Comparison of ENCODE assay signal across 19 cellular contexts in the genomic region with DNA sequence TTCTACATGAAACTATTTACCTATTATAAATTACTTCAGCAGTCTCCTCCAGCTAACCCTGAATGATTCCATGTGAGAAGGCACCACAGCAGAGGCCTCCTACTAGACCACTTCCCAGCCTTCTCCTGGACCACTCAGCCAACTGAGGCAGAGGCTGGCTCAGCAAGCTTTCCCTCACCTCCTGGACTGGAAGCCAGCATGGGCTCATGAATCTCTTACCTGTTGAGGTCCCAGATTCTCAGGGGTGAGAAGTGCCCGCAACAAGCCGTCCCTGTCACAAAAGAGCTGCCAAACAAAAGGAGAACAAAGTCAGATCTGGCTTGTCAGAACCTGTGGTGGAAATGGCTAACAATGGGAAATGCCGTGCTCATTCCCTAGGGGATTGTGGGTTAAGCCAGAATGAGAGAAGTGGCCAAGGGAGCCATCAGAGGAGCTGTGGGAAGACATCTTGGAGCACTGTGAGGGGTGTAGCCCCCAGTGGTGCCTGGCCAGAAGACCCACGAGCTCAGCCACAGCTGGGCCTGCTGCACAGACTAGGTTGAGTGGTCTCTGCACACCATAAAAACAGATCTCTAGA. TPM values are rescaled to one million over a fixed set of nuclear protein-coding genes. Genes with fewer than 3 reads are reported as not detected.
DNase-seq lines count a peak whose midpoint lies in the region; ATAC-seq and TF ChIP-seq lines count a peak whose summit lies in the region.
"Had no signal": no experiment of that assay in that cellular context is flagged by ENCODE, and none has a peak within 500 bp of the region (broad histone marks: within the 10 kb centered on the region; RNA-seq: fewer than 3 reads in every experiment).

No MANE protein-coding gene starts in this region.

- H3K4me3 ChIP-seq in left ventricle myocardium inferior (no peak overlapping the region), right atrium auricular region (no peak overlapping the region)

- H3K36me3 ChIP-seq in left ventricle myocardium inferior (peaks cover 47% of the 10 kb centered on the region), right atrium auricular region (peaks cover 24% of the 10 kb centered on the region)

- peak overlapping the region; percentile 42; the same call in 1 of the 2 replicates for H3K27ac Mint-ChIP-seq in WTC11
- H3K27ac Mint-ChIP-seq in stimulated activated naive B cell treated with anti-CD40 and anti-IgM and Interleukin-4, amounts not matched to agents 10 μg/mL and 1 μg/mL and 100 μg/mL, for 72 hours = peak overlapping the region; percentile 49
- H3K27ac Mint-ChIP-seq: dendritic cell treated with granulocyte-macrophage colony-stimulating factor and Interleukin-4, amounts not matched to agents 40 ng/mL and 50 ng/mL, for 4 days; type B pancreatic cell had no signal

- ATAC-seq in WTC11 (no peak), HG02852 (IDR thresholded peaks at IDR 0.05; ENCODE audit: unreplicated experiment) (no peak), GM21723 (IDR thresholded peaks at IDR 0.05; ENCODE audit: unreplicated experiment) (no peak), GM18505 (IDR thresholded peaks at IDR 0.05; ENCODE audit: unreplicated experiment) (no peak)
- peak; percentile 71 to 72 for ATAC-seq in stimulated activated naive B cell treated with anti-CD40 and anti-IgM and Interleukin-4, amounts not matched to agents 10 μg/mL and 1 μg/mL and 100 μg/mL, for 72 hours (replicated peaks)
- ATAC-seq: stimulated activated naive CD8-positive, alpha-beta T cell treated with anti-CD3 and anti-CD28 coated beads, Interleukin-15, amount 100 ng/mL, for 72 hours had no signal

- POLR2A ChIA-PET in WTC11 (lab: Charles Lee) = no interaction called here

- no peak for TF ChIP-seq POLR2A in GM18505 (IDR thresholded peaks at IDR 0.05; ENCODE audit: borderline replicate concordance, extremely low read depth, insufficient read depth, insufficient read length)

- H3K27me3 ChIP-seq in left ventricle myocardium inferior (ENCODE audit: low read depth) (no peaks in the 10 kb centered on the region), right atrium auricular region (no peaks in the 10 kb centered on the region)

- TF ChIP-seq CTCF in left ventricle myocardium inferior (IDR thresholded peaks at IDR 0.05; ENCODE audit: borderline replicate concordance) (no peak), right atrium auricular region (IDR thresholded peaks at IDR 0.05) (no peak), WTC11 (IDR thresholded peaks at IDR 0.05) (no peak)

- CTCF ChIA-PET in WTC11 (lab: Charles Lee) = interaction anchor here (0.6 kb wide), 1 partner anchor 22 kb away, joined by 4 read pairs; no protein-coding TSS in a partner anchor

- intact Hi-C loops in left ventricle myocardium inferior (cut with micrococcal nuclease) = no loop called here

- H3K36me3 Mint-ChIP-seq in WTC11 = peaks cover 14% of the 10 kb centered on the region
- peaks cover 32 to 68% of the 10 kb centered on the region in 2 donors for H3K36me3 Mint-ChIP-seq in stimulated activated naive B cell treated with anti-CD40 and anti-IgM and Interleukin-4, amounts not matched to agents 10 μg/mL and 1 μg/mL and 100 μg/mL, for 72 hours

- H3K9me3 Mint-ChIP-seq in WTC11 = peaks cover 5% of the 10 kb centered on the region
- H3K9me3 Mint-ChIP-seq in stimulated activated naive B cell treated with anti-CD40 and anti-IgM and Interleukin-4, amounts not matched to agents 10 μg/mL and 1 μg/mL and 100 μg/mL, for 72 hours = no peaks in the 10 kb centered on the region
- H3K9me3 Mint-ChIP-seq: dendritic cell treated with granulocyte-macrophage colony-stimulating factor and Interleukin-4, amounts not matched to agents 40 ng/mL and 50 ng/mL, for 4 days; stimulated activated naive CD8-positive, alpha-beta T cell treated with anti-CD3 and anti-CD28 coated beads, Interleukin-15, amount 100 ng/mL, for 72 hours; type B pancreatic cell had no signal

- H3K27me3 Mint-ChIP-seq in WTC11 (ENCODE audit: low read depth) = no peaks in the 10 kb centered on the region; the same call in 1 of the 2 replicates
- no peaks in the 10 kb centered on the region for H3K27me3 Mint-ChIP-seq in stimulated activated naive B cell treated with anti-CD40 and anti-IgM and Interleukin-4, amounts not matched to agents 10 μg/mL and 1 μg/mL and 100 μg/mL, for 72 hours
- H3K27me3 Mint-ChIP-seq: dendritic cell treated with granulocyte-macrophage colony-stimulating factor and Interleukin-4, amounts not matched to agents 40 ng/mL and 50 ng/mL, for 4 days; stimulated activated naive CD8-positive, alpha-beta T cell treated with anti-CD3 and anti-CD28 coated beads, Interleukin-15, amount 100 ng/mL, for 72 hours; type B pancreatic cell had no signal

- no peaks in the 10 kb centered on the region for H3K9me3 ChIP-seq in left ventricle myocardium inferior (replicated peaks)
- no peaks in the 10 kb centered on the region for H3K9me3 ChIP-seq in right atrium auricular region

- H3K4me1 Mint-ChIP-seq in WTC11 = no peaks in the 10 kb centered on the region; the same call in 1 of the 2 replicates
- peaks cover 15 to 28% of the 10 kb centered on the region in 2 donors for H3K4me1 Mint-ChIP-seq in stimulated activated naive B cell treated with anti-CD40 and anti-IgM and Interleukin-4, amounts not matched to agents 10 μg/mL and 1 μg/mL and 100 μg/mL, for 72 hours
- H3K4me1 Mint-ChIP-seq: stimulated activated naive CD8-positive, alpha-beta T cell treated with anti-CD3 and anti-CD28 coated beads, Interleukin-15, amount 100 ng/mL, for 72 hours had no signal

- H3K4me1 ChIP-seq in left ventricle myocardium inferior (peaks cover 23% of the 10 kb centered on the region), right atrium auricular region (peaks cover 0 to 10% of the 10 kb centered on the region in 2 donors)

- H3K4me3 Mint-ChIP-seq in WTC11 = no peak overlapping the region
- H3K4me3 Mint-ChIP-seq in stimulated activated naive B cell treated with anti-CD40 and anti-IgM and Interleukin-4, amounts not matched to agents 10 μg/mL and 1 μg/mL and 100 μg/mL, for 72 hours = no peak overlapping the region
- H3K4me3 Mint-ChIP-seq: dendritic cell treated with granulocyte-macrophage colony-stimulating factor and Interleukin-4, amounts not matched to agents 40 ng/mL and 50 ng/mL, for 4 days; stimulated activated naive CD8-positive, alpha-beta T cell treated with anti-CD3 and anti-CD28 coated beads, Interleukin-15, amount 100 ng/mL, for 72 hours; type B pancreatic cell had no signal

- DNase-seq in left ventricle myocardium inferior (no peak), right atrium auricular region (ENCODE audit: low spot score) (no peak), WTC11 (ENCODE audit: low spot score) (no peak), fibroblast of peridontal ligament (ENCODE audit: extremely low read depth) (peak; percentile 16)
- DNase-seq in stimulated activated naive B cell treated with anti-CD40 and anti-IgM and Interleukin-4, amounts not matched to agents 10 μg/mL and 1 μg/mL and 100 μg/mL, for 72 hours = peak; percentile 24
- DNase-seq: HCEC 1CT; left cardiac atrium; NCI-H1092; NCI-H1930; NCI-H510A treated with DMSO at 0.1 percent for 48 hours; stimulated activated CD4-positive, alpha-beta T cell treated with anti-CD3 and anti-CD28 coated beads, Interleukin-2, amount 100 ng/mL, for 24 hours; stimulated activated naive CD8-positive, alpha-beta T cell treated with anti-CD3 and anti-CD28 coated beads, Interleukin-15, amount 100 ng/mL, for 72 hours had no signal

- H3K27ac ChIP-seq in left ventricle myocardium inferior (replicated peaks) (peak overlapping the region; percentile 14), right atrium auricular region (no peak overlapping the region)
- H3K27ac ChIP-seq: epithelial cell of prostate, KMS-11 had no signal

TF ChIP-seq in WTC11, 78 proteins besides CTCF, POLR2A, EP300 and RAD21 (continues in another document):
- no peak for TF ChIP-seq NFYB (CRISPR knock-in tag; conservative IDR thresholded peaks at IDR 0.05; ENCODE audit: low read depth)
- TF ChIP-seq, protein P1, sequence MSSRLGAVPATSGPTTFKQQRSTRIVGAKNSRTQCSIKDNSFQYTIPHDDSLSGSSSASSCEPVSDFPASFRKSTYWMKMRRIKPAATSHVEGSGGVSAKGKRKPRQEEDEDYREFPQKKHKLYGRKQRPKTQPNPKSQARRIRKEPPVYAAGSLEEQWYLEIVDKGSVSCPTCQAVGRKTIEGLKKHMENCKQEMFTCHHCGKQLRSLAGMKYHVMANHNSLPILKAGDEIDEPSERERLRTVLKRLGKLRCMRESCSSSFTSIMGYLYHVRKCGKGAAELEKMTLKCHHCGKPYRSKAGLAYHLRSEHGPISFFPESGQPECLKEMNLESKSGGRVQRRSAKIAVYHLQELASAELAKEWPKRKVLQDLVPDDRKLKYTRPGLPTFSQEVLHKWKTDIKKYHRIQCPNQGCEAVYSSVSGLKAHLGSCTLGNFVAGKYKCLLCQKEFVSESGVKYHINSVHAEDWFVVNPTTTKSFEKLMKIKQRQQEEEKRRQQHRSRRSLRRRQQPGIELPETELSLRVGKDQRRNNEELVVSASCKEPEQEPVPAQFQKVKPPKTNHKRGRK (CRISPR knock-in tag; IDR thresholded peaks at IDR 0.05; ENCODE audit: borderline replicate concordance) = no peak
- TF ChIP-seq TP53 (CRISPR knock-in tag; IDR thresholded peaks at IDR 0.05) = no peak
- TF ChIP-seq ZNF317 (CRISPR knock-in tag; IDR thresholded peaks at IDR 0.05; ENCODE audit: borderline replicate concordance, low read depth) = no peak
- TF ChIP-seq, protein P2, sequence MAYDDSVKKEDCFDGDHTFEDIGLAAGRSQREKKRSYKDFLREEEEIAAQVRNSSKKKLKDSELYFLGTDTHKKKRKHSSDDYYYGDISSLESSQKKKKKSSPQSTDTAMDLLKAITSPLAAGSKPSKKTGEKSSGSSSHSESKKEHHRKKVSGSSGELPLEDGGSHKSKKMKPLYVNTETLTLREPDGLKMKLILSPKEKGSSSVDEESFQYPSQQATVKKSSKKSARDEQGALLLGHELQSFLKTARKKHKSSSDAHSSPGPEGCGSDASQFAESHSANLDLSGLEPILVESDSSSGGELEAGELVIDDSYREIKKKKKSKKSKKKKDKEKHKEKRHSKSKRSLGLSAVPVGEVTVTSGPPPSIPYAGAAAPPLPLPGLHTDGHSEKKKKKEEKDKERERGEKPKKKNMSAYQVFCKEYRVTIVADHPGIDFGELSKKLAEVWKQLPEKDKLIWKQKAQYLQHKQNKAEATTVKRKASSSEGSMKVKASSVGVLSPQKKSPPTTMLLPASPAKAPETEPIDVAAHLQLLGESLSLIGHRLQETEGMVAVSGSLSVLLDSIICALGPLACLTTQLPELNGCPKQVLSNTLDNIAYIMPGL (CRISPR knock-in tag; IDR thresholded peaks at IDR 0.05) = no peak
- no peak for TF ChIP-seq RORB (CRISPR knock-in tag; IDR thresholded peaks at IDR 0.05)
- TF ChIP-seq CBFB (CRISPR knock-in tag; IDR thresholded peaks at IDR 0.05; ENCODE audit: low read depth) = no peak

RNA-seq across cellular contexts. Expression of a gene that starts 36.5 kb away (rescaled TPM):
- total RNA-seq in left ventricle myocardium inferior (24.0 TPM), right atrium auricular region (10 to 100 TPM; 32.0 to 40.3 TPM), WTC11 (2021) (21.8 to 23.8 TPM (median 22.0 TPM) in 3 replicates)

RNA-seq across cellular contexts. Expression of a gene that starts 36.6 kb away (rescaled TPM):
- total RNA-seq in left ventricle myocardium inferior = 16.7 TPM
- 10 to 100 TPM; 13.0 to 25.5 TPM for total RNA-seq in right atrium auricular region
- total RNA-seq in WTC11 (2021) = 40.7 to 46.2 TPM (median 41.3 TPM) in 3 replicates

Comparison
In these comparisons a context has a peak if more than half of its experiments do, and no peak if none do; other contexts are left out.
1. DNase-seq: peak in fibroblast of peridontal ligament (single experiment) and stimulated activated naive B cell treated with anti-CD40 and anti-IgM and Interleukin-4, amounts not matched to agents 10 μg/mL and 1 μg/mL and 100 μg/mL, for 72 hours (single experiment); none in left ventricle myocardium inferior (single experiment), right atrium auricular region (single experiment) and WTC11 (single experiment).
2. ATAC-seq: peak in stimulated activated naive B cell treated with anti-CD40 and anti-IgM and Interleukin-4, amounts not matched to agents 10 μg/mL and 1 μg/mL and 100 μg/mL, for 72 hours (2 of 2); none in WTC11 (single experiment), HG02852 (single experiment), GM21723 (single experiment) and GM18505 (single experiment).